2 cellular contexts compared by ENCODE assay signal in genomic region chr17:16075949-16076348, GRCh38.
A peak's percentile ranks its signal among the peaks of the same experiment; 100 is the strongest.
TF ChIP-seq lines count a peak whose summit lies in the region.

No MANE protein-coding gene starts in this region.

TF ChIP-seq in HepG2, 621 proteins besides CTCF, POLR2A, EP300 and RAD21 (continued from another document):
- TF ChIP-seq CEBPB (IDR thresholded peaks at IDR 0.05; ENCODE audit: borderline replicate concordance, low read depth, low read length) (peak; percentile 71), DBP (CRISPR knock-in tag; IDR thresholded peaks at IDR 0.05; ENCODE audit: not compliant biosample characterization) (no peak)
- TF ChIP-seq, protein P1, sequence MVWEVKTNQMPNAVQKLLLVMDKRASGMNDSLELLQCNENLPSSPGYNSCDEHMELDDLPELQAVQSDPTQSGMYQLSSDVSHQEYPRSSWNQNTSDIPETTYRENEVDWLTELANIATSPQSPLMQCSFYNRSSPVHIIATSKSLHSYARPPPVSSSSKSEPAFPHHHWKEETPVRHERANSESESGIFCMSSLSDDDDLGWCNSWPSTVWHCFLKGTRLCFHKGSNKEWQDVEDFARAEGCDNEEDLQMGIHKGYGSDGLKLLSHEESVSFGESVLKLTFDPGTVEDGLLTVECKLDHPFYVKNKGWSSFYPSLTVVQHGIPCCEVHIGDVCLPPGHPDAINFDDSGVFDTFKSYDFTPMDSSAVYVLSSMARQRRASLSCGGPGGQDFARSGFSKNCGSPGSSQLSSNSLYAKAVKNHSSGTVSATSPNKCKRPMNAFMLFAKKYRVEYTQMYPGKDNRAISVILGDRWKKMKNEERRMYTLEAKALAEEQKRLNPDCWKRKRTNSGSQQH (CRISPR knock-in tag; IDR thresholded peaks at IDR 0.05; ENCODE audit: low read depth): no peak

TF ChIP-seq in GM12878, 131 proteins besides CTCF, POLR2A, EP300 and RAD21 (continued from another document):
- TF ChIP-seq, protein P2, sequence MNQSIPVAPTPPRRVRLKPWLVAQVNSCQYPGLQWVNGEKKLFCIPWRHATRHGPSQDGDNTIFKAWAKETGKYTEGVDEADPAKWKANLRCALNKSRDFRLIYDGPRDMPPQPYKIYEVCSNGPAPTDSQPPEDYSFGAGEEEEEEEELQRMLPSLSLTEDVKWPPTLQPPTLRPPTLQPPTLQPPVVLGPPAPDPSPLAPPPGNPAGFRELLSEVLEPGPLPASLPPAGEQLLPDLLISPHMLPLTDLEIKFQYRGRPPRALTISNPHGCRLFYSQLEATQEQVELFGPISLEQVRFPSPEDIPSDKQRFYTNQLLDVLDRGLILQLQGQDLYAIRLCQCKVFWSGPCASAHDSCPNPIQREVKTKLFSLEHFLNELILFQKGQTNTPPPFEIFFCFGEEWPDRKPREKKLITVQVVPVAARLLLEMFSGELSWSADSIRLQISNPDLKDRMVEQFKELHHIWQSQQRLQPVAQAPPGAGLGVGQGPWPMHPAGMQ (IDR thresholded peaks at IDR 0.05; ENCODE audit: borderline replicate concordance): no peak
- TF ChIP-seq ATF7 (IDR thresholded peaks at IDR 0.05; ENCODE audit: low read depth) (no peak), CBFB (IDR thresholded peaks at IDR 0.05; ENCODE audit: low read depth) (no peak), RBBP5 (conservative IDR thresholded peaks at IDR 0.05) (no peak), MYC (IDR thresholded peaks at IDR 0.05; ENCODE audit: insufficient read depth, insufficient read length, insufficient replicate concordance, low read length, severe bottlenecking) (no peak), IKZF1 (conservative IDR thresholded peaks at IDR 0.05) (no peak), ZZZ3 (IDR thresholded peaks at IDR 0.05; ENCODE audit: control insufficient read depth, insufficient read length, low read depth) (no peak), FOXK2 (IDR thresholded peaks at IDR 0.05) (no peak), MTA2 (IDR thresholded peaks at IDR 0.05; ENCODE audit: low read depth) (no peak), IKZF2 (IDR thresholded peaks at IDR 0.05) (no peak), BCL11A (IDR thresholded peaks at IDR 0.05; ENCODE audit: low read depth, low read length) (no peak)
- TF ChIP-seq, protein P3, sequence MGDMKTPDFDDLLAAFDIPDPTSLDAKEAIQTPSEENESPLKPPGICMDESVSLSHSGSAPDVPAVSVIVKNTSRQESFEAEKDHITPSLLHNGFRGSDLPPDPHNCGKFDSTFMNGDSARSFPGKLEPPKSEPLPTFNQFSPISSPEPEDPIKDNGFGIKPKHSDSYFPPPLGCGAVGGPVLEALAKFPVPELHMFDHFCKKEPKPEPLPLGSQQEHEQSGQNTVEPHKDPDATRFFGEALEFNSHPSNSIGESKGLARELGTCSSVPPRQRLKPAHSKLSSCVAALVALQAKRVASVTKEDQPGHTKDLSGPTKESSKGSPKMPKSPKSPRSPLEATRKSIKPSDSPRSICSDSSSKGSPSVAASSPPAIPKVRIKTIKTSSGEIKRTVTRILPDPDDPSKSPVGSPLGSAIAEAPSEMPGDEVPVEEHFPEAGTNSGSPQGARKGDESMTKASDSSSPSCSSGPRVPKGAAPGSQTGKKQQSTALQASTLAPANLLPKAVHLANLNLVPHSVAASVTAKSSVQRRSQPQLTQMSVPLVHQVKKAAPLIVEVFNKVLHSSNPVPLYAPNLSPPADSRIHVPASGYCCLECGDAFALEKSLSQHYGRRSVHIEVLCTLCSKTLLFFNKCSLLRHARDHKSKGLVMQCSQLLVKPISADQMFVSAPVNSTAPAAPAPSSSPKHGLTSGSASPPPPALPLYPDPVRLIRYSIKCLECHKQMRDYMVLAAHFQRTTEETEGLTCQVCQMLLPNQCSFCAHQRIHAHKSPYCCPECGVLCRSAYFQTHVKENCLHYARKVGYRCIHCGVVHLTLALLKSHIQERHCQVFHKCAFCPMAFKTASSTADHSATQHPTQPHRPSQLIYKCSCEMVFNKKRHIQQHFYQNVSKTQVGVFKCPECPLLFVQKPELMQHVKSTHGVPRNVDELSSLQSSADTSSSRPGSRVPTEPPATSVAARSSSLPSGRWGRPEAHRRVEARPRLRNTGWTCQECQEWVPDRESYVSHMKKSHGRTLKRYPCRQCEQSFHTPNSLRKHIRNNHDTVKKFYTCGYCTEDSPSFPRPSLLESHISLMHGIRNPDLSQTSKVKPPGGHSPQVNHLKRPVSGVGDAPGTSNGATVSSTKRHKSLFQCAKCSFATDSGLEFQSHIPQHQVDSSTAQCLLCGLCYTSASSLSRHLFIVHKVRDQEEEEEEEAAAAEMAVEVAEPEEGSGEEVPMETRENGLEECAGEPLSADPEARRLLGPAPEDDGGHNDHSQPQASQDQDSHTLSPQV (IDR thresholded peaks at IDR 0.05): no peak
TF ChIP-seq in GM12878: peak in this region for 0.
